1 cellular context compared by ENCODE assay signal in the genomic region with DNA sequence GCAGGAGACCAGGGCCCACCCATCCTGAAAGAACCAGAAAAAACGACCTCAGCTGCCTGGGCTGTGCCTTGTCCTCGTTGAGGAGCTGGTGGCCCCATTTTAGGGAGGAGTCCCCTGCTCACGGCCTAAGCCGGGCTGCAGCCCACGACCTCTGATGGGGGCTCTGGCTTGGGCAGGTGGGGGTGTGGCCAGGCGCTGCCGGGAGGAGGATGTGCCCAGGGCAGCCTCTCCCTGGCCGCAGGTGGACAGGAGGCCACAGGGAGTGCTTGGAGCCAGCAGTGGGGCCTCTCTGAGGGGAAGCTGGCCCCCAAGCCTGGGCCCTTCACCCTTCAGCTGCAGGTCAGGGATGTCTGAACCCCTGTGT.
TF ChIP-seq lines count a peak whose summit lies in the region.

No MANE protein-coding gene starts in this region.

TF ChIP-seq in HEK293, 187 proteins besides CTCF, POLR2A, EP300 and RAD21 (continued from another document):
- TF ChIP-seq MYNN (tag by site-specific recombination; IDR thresholded peaks at IDR 0.05; ENCODE audit: borderline replicate concordance), result no peak
- peak; percentile 40; the same call in 1 of the 2 replicates for TF ChIP-seq ZNF335 (tag by site-specific recombination; conservative IDR thresholded peaks at IDR 0.05)
- 0 out of 2 replicates have a peak, but pooled peaks have one; percentile 35 for TF ChIP-seq GLIS2 (tag by site-specific recombination; IDR thresholded peaks at IDR 0.05)
- TF ChIP-seq, protein P1, sequence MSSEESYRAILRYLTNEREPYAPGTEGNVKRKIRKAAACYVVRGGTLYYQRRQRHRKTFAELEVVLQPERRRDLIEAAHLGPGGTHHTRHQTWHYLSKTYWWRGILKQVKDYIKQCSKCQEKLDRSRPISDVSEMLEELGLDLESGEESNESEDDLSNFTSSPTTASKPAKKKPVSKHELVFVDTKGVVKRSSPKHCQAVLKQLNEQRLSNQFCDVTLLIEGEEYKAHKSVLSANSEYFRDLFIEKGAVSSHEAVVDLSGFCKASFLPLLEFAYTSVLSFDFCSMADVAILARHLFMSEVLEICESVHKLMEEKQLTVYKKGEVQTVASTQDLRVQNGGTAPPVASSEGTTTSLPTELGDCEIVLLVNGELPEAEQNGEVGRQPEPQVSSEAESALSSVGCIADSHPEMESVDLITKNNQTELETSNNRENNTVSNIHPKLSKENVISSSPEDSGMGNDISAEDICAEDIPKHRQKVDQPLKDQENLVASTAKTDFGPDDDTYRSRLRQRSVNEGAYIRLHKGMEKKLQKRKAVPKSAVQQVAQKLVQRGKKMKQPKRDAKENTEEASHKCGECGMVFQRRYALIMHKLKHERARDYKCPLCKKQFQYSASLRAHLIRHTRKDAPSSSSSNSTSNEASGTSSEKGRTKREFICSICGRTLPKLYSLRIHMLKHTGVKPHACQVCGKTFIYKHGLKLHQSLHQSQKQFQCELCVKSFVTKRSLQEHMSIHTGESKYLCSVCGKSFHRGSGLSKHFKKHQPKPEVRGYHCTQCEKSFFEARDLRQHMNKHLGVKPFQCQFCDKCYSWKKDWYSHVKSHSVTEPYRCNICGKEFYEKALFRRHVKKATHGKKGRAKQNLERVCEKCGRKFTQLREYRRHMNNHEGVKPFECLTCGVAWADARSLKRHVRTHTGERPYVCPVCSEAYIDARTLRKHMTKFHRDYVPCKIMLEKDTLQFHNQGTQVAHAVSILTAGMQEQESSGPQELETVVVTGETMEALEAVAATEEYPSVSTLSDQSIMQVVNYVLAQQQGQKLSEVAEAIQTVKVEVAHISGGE (tag by site-specific recombination; conservative IDR thresholded peaks at IDR 0.05; ENCODE audit: low read depth), result no peak
